ENCODE assay signal across 1 cellular context in the genomic region with DNA sequence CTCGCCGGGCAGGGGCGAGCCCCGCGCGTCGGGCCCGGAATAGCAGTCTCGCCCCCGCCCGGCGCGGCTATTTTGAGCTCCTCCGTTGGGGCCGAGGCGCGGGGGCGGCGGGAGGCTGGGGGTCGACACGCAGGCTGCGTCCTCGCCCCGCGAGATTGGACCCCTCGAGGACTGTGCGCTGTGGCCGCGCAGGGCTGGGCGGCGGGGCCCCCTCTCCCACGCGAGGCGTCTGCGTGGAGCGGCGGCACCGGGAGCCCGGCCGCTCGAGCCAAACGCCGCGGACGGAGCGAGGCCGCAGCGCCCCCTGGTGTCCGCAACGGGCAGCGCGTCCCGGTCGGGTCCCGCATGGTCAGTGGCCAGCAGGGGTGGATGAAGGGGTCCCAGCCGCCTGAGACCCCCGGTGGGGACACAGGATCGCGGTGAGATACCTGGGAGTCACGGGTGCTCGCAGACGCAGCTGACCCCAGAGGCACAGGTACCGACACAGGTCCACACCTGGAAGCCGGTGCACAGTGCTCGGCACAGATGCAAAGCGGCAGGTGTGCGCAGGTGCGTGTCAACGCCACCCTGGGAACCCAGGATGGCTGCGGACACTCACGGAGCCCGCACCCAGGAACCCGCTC.
TF ChIP-seq lines count a peak whose summit lies in the region.

No MANE protein-coding gene starts in this region.

TF ChIP-seq in K562, 482 proteins besides CTCF, POLR2A, EP300 and RAD21 (continues in another document):
- TF ChIP-seq BRD4 (IDR thresholded peaks at IDR 0.05) (0 out of 2 replicates have a peak, but pooled peaks have one; percentile 56), ZFX (CRISPR knock-in tag; IDR thresholded peaks at IDR 0.05) (peak; percentile 63), FOXM1 (IDR thresholded peaks at IDR 0.05; ENCODE audit: low read depth) (no peak), FOXM1 (CRISPR knock-in tag; IDR thresholded peaks at IDR 0.05; ENCODE audit: low read depth) (0 out of 2 replicates have a peak, but pooled peaks have one; percentile 72), ZNF695 (CRISPR knock-in tag; IDR thresholded peaks at IDR 0.05) (no peak), ZNF146 (CRISPR knock-in tag; IDR thresholded peaks at IDR 0.05; ENCODE audit: unreplicated experiment) (no peak), EZH2 (IDR thresholded peaks at IDR 0.05; ENCODE audit: borderline replicate concordance, low read depth, low read length) (no peak), ZNF184 (CRISPR knock-in tag; IDR thresholded peaks at IDR 0.05) (no peak), YBX1 (IDR thresholded peaks at IDR 0.05) (no peak), ZNF253 (CRISPR knock-in tag; conservative IDR thresholded peaks at IDR 0.05) (no peak), GTF2E2 (tag; IDR thresholded peaks at IDR 0.05) (no peak), GTF2F1 (IDR thresholded peaks at IDR 0.05; ENCODE audit: low read depth, low read length) (no peak), NR2C2 (CRISPR knock-in tag; IDR thresholded peaks at IDR 0.05) (no peak), NR2C2 (tag; IDR thresholded peaks at IDR 0.05) (peak; percentile 59; the same call in 1 of the 2 replicates), CC2D1A (IDR thresholded peaks at IDR 0.05) (no peak), ZNF764 (CRISPR knock-in tag; IDR thresholded peaks at IDR 0.05; ENCODE audit: low read depth) (no peak), PHF8 (IDR thresholded peaks at IDR 0.05; ENCODE audit: borderline replicate concordance, low read length) (peak; percentile 19; the same call in 1 of the 2 replicates), EGR1 (conservative IDR thresholded peaks at IDR 0.05) (peak; percentile 74; the same call in 1 of the 2 replicates), RBM22 (IDR thresholded peaks at IDR 0.05; ENCODE audit: low read depth, low read length, poor library complexity, severe bottlenecking) (no peak), ZNF444 (CRISPR knock-in tag; IDR thresholded peaks at IDR 0.05) (no peak), HMGN3 (IDR thresholded peaks at IDR 0.05; ENCODE audit: borderline replicate concordance, extremely low read depth, insufficient read length, low read depth, low read length) (peak; percentile 48), ZNF274 (IDR thresholded peaks at IDR 0.05; ENCODE audit: borderline replicate concordance, low read depth, low read length) (no peak), TCFL5 (CRISPR knock-in tag; conservative IDR thresholded peaks at IDR 0.05) (no peak), ZFPM2 (CRISPR knock-in tag; IDR thresholded peaks at IDR 0.05) (no peak), CBFA2T2 (conservative IDR thresholded peaks at IDR 0.05) (no peak)
- TF ChIP-seq, protein P1, sequence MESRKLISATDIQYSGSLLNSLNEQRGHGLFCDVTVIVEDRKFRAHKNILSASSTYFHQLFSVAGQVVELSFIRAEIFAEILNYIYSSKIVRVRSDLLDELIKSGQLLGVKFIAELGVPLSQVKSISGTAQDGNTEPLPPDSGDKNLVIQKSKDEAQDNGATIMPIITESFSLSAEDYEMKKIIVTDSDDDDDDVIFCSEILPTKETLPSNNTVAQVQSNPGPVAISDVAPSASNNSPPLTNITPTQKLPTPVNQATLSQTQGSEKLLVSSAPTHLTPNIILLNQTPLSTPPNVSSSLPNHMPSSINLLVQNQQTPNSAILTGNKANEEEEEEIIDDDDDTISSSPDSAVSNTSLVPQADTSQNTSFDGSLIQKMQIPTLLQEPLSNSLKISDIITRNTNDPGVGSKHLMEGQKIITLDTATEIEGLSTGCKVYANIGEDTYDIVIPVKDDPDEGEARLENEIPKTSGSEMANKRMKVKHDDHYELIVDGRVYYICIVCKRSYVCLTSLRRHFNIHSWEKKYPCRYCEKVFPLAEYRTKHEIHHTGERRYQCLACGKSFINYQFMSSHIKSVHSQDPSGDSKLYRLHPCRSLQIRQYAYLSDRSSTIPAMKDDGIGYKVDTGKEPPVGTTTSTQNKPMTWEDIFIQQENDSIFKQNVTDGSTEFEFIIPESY (CRISPR knock-in tag; IDR thresholded peaks at IDR 0.05) = peak; percentile 59; the same call in 1 of the 2 replicates
- TF ChIP-seq, protein P2, sequence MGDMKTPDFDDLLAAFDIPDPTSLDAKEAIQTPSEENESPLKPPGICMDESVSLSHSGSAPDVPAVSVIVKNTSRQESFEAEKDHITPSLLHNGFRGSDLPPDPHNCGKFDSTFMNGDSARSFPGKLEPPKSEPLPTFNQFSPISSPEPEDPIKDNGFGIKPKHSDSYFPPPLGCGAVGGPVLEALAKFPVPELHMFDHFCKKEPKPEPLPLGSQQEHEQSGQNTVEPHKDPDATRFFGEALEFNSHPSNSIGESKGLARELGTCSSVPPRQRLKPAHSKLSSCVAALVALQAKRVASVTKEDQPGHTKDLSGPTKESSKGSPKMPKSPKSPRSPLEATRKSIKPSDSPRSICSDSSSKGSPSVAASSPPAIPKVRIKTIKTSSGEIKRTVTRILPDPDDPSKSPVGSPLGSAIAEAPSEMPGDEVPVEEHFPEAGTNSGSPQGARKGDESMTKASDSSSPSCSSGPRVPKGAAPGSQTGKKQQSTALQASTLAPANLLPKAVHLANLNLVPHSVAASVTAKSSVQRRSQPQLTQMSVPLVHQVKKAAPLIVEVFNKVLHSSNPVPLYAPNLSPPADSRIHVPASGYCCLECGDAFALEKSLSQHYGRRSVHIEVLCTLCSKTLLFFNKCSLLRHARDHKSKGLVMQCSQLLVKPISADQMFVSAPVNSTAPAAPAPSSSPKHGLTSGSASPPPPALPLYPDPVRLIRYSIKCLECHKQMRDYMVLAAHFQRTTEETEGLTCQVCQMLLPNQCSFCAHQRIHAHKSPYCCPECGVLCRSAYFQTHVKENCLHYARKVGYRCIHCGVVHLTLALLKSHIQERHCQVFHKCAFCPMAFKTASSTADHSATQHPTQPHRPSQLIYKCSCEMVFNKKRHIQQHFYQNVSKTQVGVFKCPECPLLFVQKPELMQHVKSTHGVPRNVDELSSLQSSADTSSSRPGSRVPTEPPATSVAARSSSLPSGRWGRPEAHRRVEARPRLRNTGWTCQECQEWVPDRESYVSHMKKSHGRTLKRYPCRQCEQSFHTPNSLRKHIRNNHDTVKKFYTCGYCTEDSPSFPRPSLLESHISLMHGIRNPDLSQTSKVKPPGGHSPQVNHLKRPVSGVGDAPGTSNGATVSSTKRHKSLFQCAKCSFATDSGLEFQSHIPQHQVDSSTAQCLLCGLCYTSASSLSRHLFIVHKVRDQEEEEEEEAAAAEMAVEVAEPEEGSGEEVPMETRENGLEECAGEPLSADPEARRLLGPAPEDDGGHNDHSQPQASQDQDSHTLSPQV (IDR thresholded peaks at IDR 0.05) = peak; percentile 85
- TF ChIP-seq, protein P3, sequence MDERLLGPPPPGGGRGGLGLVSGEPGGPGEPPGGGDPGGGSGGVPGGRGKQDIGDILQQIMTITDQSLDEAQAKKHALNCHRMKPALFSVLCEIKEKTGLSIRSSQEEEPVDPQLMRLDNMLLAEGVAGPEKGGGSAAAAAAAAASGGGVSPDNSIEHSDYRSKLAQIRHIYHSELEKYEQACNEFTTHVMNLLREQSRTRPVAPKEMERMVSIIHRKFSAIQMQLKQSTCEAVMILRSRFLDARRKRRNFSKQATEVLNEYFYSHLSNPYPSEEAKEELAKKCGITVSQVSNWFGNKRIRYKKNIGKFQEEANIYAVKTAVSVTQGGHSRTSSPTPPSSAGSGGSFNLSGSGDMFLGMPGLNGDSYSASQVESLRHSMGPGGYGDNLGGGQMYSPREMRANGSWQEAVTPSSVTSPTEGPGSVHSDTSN (CRISPR knock-in tag; IDR thresholded peaks at IDR 0.05; ENCODE audit: low read depth) = no peak
- TF ChIP-seq, protein P3 (tag; conservative IDR thresholded peaks at IDR 0.05; ENCODE audit: low read depth) = no peak
- TF ChIP-seq, protein P4, sequence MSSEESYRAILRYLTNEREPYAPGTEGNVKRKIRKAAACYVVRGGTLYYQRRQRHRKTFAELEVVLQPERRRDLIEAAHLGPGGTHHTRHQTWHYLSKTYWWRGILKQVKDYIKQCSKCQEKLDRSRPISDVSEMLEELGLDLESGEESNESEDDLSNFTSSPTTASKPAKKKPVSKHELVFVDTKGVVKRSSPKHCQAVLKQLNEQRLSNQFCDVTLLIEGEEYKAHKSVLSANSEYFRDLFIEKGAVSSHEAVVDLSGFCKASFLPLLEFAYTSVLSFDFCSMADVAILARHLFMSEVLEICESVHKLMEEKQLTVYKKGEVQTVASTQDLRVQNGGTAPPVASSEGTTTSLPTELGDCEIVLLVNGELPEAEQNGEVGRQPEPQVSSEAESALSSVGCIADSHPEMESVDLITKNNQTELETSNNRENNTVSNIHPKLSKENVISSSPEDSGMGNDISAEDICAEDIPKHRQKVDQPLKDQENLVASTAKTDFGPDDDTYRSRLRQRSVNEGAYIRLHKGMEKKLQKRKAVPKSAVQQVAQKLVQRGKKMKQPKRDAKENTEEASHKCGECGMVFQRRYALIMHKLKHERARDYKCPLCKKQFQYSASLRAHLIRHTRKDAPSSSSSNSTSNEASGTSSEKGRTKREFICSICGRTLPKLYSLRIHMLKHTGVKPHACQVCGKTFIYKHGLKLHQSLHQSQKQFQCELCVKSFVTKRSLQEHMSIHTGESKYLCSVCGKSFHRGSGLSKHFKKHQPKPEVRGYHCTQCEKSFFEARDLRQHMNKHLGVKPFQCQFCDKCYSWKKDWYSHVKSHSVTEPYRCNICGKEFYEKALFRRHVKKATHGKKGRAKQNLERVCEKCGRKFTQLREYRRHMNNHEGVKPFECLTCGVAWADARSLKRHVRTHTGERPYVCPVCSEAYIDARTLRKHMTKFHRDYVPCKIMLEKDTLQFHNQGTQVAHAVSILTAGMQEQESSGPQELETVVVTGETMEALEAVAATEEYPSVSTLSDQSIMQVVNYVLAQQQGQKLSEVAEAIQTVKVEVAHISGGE (CRISPR knock-in tag; IDR thresholded peaks at IDR 0.05) = no peak
- TF ChIP-seq, protein P5, sequence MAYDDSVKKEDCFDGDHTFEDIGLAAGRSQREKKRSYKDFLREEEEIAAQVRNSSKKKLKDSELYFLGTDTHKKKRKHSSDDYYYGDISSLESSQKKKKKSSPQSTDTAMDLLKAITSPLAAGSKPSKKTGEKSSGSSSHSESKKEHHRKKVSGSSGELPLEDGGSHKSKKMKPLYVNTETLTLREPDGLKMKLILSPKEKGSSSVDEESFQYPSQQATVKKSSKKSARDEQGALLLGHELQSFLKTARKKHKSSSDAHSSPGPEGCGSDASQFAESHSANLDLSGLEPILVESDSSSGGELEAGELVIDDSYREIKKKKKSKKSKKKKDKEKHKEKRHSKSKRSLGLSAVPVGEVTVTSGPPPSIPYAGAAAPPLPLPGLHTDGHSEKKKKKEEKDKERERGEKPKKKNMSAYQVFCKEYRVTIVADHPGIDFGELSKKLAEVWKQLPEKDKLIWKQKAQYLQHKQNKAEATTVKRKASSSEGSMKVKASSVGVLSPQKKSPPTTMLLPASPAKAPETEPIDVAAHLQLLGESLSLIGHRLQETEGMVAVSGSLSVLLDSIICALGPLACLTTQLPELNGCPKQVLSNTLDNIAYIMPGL (CRISPR knock-in tag; IDR thresholded peaks at IDR 0.05) = peak; percentile 93
- TF ChIP-seq, protein P6, sequence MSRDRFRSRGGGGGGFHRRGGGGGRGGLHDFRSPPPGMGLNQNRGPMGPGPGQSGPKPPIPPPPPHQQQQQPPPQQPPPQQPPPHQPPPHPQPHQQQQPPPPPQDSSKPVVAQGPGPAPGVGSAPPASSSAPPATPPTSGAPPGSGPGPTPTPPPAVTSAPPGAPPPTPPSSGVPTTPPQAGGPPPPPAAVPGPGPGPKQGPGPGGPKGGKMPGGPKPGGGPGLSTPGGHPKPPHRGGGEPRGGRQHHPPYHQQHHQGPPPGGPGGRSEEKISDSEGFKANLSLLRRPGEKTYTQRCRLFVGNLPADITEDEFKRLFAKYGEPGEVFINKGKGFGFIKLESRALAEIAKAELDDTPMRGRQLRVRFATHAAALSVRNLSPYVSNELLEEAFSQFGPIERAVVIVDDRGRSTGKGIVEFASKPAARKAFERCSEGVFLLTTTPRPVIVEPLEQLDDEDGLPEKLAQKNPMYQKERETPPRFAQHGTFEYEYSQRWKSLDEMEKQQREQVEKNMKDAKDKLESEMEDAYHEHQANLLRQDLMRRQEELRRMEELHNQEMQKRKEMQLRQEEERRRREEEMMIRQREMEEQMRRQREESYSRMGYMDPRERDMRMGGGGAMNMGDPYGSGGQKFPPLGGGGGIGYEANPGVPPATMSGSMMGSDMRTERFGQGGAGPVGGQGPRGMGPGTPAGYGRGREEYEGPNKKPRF (IDR thresholded peaks at IDR 0.05; ENCODE audit: low read depth, low read length) = no peak
- TF ChIP-seq, protein P7, sequence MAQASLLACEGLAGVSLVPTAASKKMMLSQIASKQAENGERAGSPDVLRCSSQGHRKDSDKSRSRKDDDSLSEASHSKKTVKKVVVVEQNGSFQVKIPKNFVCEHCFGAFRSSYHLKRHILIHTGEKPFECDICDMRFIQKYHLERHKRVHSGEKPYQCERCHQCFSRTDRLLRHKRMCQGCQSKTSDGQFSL (CRISPR knock-in tag; IDR thresholded peaks at IDR 0.05) = no peak
- TF ChIP-seq, protein P7 (tag; IDR thresholded peaks at IDR 0.05) = no peak
- TF ChIP-seq, protein P8, sequence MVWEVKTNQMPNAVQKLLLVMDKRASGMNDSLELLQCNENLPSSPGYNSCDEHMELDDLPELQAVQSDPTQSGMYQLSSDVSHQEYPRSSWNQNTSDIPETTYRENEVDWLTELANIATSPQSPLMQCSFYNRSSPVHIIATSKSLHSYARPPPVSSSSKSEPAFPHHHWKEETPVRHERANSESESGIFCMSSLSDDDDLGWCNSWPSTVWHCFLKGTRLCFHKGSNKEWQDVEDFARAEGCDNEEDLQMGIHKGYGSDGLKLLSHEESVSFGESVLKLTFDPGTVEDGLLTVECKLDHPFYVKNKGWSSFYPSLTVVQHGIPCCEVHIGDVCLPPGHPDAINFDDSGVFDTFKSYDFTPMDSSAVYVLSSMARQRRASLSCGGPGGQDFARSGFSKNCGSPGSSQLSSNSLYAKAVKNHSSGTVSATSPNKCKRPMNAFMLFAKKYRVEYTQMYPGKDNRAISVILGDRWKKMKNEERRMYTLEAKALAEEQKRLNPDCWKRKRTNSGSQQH (CRISPR knock-in tag; IDR thresholded peaks at IDR 0.05) = 0 out of 2 replicates have a peak, but pooled peaks have one; percentile 38
- TF ChIP-seq, protein P9, sequence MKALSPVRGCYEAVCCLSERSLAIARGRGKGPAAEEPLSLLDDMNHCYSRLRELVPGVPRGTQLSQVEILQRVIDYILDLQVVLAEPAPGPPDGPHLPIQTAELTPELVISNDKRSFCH (CRISPR knock-in tag; IDR thresholded peaks at IDR 0.05) = no peak
- TF ChIP-seq, protein P9 (tag; IDR thresholded peaks at IDR 0.05) = no peak
